ENCODE assay signal across 8 cellular contexts in genomic region chr6:149235130-149235561, GRCh38.
DNase-seq lines count a peak whose midpoint lies in the region; ATAC-seq, FAIRE-seq and TF ChIP-seq lines count a peak whose summit lies in the region.

No MANE protein-coding gene starts in this region.

- TF ChIP-seq CTCF in HepG2 (CRISPR knock-in tag; IDR thresholded peaks at IDR 0.05): no peak
- TF ChIP-seq CTCF in psoas muscle (IDR thresholded peaks at IDR 0.05): no peak

- H3K9me3 Mint-ChIP-seq in activated naive CD4-positive, alpha-beta T cell treated with anti-CD3 and anti-CD28 coated beads for 36 hours: peaks cover 17% of the 10 kb centered on the region
- H3K9me3 Mint-ChIP-seq in activated CD4-positive, alpha-beta memory T cell treated with anti-CD3 and anti-CD28 coated beads, Interleukin-2, amount 10 ng/mL, durations not matched to agents 7 days and 5 days: peaks cover 42% of the 10 kb centered on the region

- no peaks in the 10 kb centered on the region for H3K79me2 ChIP-seq in HepG2 (ENCODE audit: insufficient read depth, low read length)

- CTCF ChIA-PET in activated naive CD4-positive, alpha-beta T cell treated with anti-CD3 and anti-CD28 coated beads for 36 hours (lab: Charles Lee): no interaction called here
- CTCF ChIA-PET in activated CD4-positive, alpha-beta memory T cell treated with anti-CD3 and anti-CD28 coated beads, Interleukin-2, amount 10 ng/mL, durations not matched to agents 7 days and 5 days (lab: Charles Lee): interaction anchor here (0.7 to 1.3 kb wide), 2 partner anchors 27 to 153 kb away, joined by 3 to 5 read pairs; no protein-coding TSS in a partner anchor
- CTCF ChIA-PET in HepG2 (lab: Yijun Ruan, JAX; ENCODE audit: low intra/inter-chr PET ratio, low total read pairs): no interaction called here

- H3K9me3 ChIP-seq in HepG2 (ENCODE audit: low read length): no peaks in the 10 kb centered on the region
- H3K9me3 ChIP-seq in psoas muscle: peaks cover 8% of the 10 kb centered on the region

- H3K4me1 ChIP-seq in HepG2 (ENCODE audit: insufficient read depth, low read length) (peaks cover 24% of the 10 kb centered on the region), psoas muscle (no peaks in the 10 kb centered on the region)

- peaks cover 49% of the 10 kb centered on the region for H3K4me1 Mint-ChIP-seq in activated naive CD4-positive, alpha-beta T cell treated with anti-CD3 and anti-CD28 coated beads for 36 hours (ENCODE audit: low read depth)
- peaks cover 51% of the 10 kb centered on the region for H3K4me1 Mint-ChIP-seq in activated CD4-positive, alpha-beta memory T cell treated with anti-CD3 and anti-CD28 coated beads, Interleukin-2, amount 10 ng/mL, durations not matched to agents 7 days and 5 days

- peaks cover 0 to 15% of the 10 kb centered on the region in 2 experiments; a peak in 2 of 5 replicates for H3K27me3 ChIP-seq in HepG2 (ENCODE audit: control insufficient read depth in 1 of 2, insufficient read depth in 2 of 2, low read length in 2 of 2)
- H3K27me3 ChIP-seq in psoas muscle (ENCODE audit: insufficient read depth in 3 of 3, low read length in 2 of 3): no peaks in the 10 kb centered on the region

- TF ChIP-seq EP300 in HepG2 (IDR thresholded peaks at IDR 0.05; ENCODE audit: low read depth in 2 of 2, low read length in 2 of 2): 0 out of 4 replicates have a peak, but pooled peaks of 1 of the 2 experiments have one; percentile 16
- no peak for TF ChIP-seq EP300 in HepG2 (CRISPR knock-in tag; IDR thresholded peaks at IDR 0.05; ENCODE audit: borderline replicate concordance)

- H3K27me3 Mint-ChIP-seq in activated naive CD4-positive, alpha-beta T cell treated with anti-CD3 and anti-CD28 coated beads for 36 hours (ENCODE audit: low read depth): no peaks in the 10 kb centered on the region
- H3K27me3 Mint-ChIP-seq in activated CD4-positive, alpha-beta memory T cell treated with anti-CD3 and anti-CD28 coated beads, Interleukin-2, amount 10 ng/mL, durations not matched to agents 7 days and 5 days: no peaks in the 10 kb centered on the region

- H3K27ac Mint-ChIP-seq in activated naive CD4-positive, alpha-beta T cell treated with anti-CD3 and anti-CD28 coated beads for 36 hours: peak overlapping the region; percentile 95
- peak overlapping the region; percentile 93 for H3K27ac Mint-ChIP-seq in activated CD4-positive, alpha-beta memory T cell treated with anti-CD3 and anti-CD28 coated beads, Interleukin-2, amount 10 ng/mL, durations not matched to agents 7 days and 5 days

- H3K4me3 Mint-ChIP-seq in activated naive CD4-positive, alpha-beta T cell treated with anti-CD3 and anti-CD28 coated beads for 36 hours: no peak overlapping the region
- H3K4me3 Mint-ChIP-seq in activated CD4-positive, alpha-beta memory T cell treated with anti-CD3 and anti-CD28 coated beads, Interleukin-2, amount 10 ng/mL, durations not matched to agents 7 days and 5 days: no peak overlapping the region

- POLR2A ChIA-PET in activated CD4-positive, alpha-beta memory T cell treated with anti-CD3 and anti-CD28 coated beads, Interleukin-2, amount 10 ng/mL, durations not matched to agents 7 days and 5 days (lab: Charles Lee): interaction anchor here (0.9 to 2.3 kb wide), 8 partner anchors 40 to 150 kb away, joined by 3 to 14 read pairs (median 6); partner anchors contain the start of gene TAB2
- POLR2A ChIA-PET in HepG2 (lab: Yijun Ruan, JAX): no interaction called here

- no peak for TF ChIP-seq POLR2A in HepG2 (IDR thresholded peaks at IDR 0.05; ENCODE audit: insufficient read depth in 1 of 2, low read depth in 2 of 2, low read length in 2 of 2)

- WGBS in HepG2 (ENCODE audit: low lambda C conversion rate): under 1% methylated on average over 3 of the region's 3 CpGs
- WGBS in psoas muscle, 3 donors: 43 to 55% (median 45%) methylated on average over 3 of the region's 3 CpGs

- intact Hi-C loops in activated naive CD4-positive, alpha-beta T cell treated with anti-CD3 and anti-CD28 coated beads for 36 hours (cut with micrococcal nuclease): loop anchor here (2.0 kb wide), 4 partner anchors 44 to 280 kb away; no protein-coding TSS in a partner anchor
- intact Hi-C loops in HepG2 (cut with micrococcal nuclease; ENCODE audit: unreplicated experiment) (no loop called here), psoas muscle (cut with DNase I) (no loop called here)

- no peak overlapping the region for H3K4me2 ChIP-seq in HepG2 (ENCODE audit: low read depth, low read length)

- H4K20me1 ChIP-seq in HepG2 (ENCODE audit: insufficient read depth, low read length): no peaks in the 10 kb centered on the region

- FAIRE-seq in HepG2 (lab: Jason Lieb, UNC): peak; percentile 12

- H3K36me3 ChIP-seq in HepG2 (replicated peaks in 1 of 2; ENCODE audit: control insufficient read depth in 1 of 2, insufficient read depth in 2 of 2, low read length in 2 of 2) (no peaks in the 10 kb centered on the region), psoas muscle (ENCODE audit: insufficient read depth in 1 of 2, low read depth in 1 of 2) (no peaks in the 10 kb centered on the region)

- DNase-seq in activated naive CD4-positive, alpha-beta T cell treated with anti-CD3 and anti-CD28 coated beads for 36 hours: no peak
- no peak for DNase-seq in activated naive CD4-positive, alpha-beta T cell treated with anti-CD3 and anti-CD28 coated beads, Interleukin-2, amount 50 U/mL, for 16 hours
- DNase-seq in HCEC 1CT (peak; percentile 61), M059J (ENCODE audit: low read depth) (peak; percentile 98), HepG2 (ENCODE audit: low spot score) (peak; percentile 54), psoas muscle (no peak)
- no peak for DNase-seq in activated CD4-positive, alpha-beta memory T cell treated with anti-CD3 and anti-CD28 coated beads, Interleukin-2, amount 10 ng/mL, durations not matched to agents 7 days and 5 days
- DNase-seq in activated CD4-positive, alpha-beta T cell treated with anti-CD3 and anti-CD28 coated beads for 1 hour: no peak

- no peak for TF ChIP-seq RAD21 in HepG2 (CRISPR knock-in tag; IDR thresholded peaks at IDR 0.05)

- ATAC-seq in HepG2: no peak
- no peak for ATAC-seq in psoas muscle

- H3K9ac ChIP-seq in HepG2 (ENCODE audit: insufficient read depth, low read depth, low read length): no peak overlapping the region

- in situ Hi-C loops in HepG2 (cut with HindIII; ENCODE audit: extremely low pct_ligation_motif_present, low pct_unique_long_range_greater_than_20kb): no loop called here

- H3K27ac ChIP-seq in HepG2 (ENCODE audit: extremely low read length, insufficient read depth, low read length) (no peak overlapping the region), psoas muscle (no peak overlapping the region)

- H3K36me3 Mint-ChIP-seq in activated naive CD4-positive, alpha-beta T cell treated with anti-CD3 and anti-CD28 coated beads for 36 hours (ENCODE audit: low read depth): no peaks in the 10 kb centered on the region
- peaks cover 65% of the 10 kb centered on the region for H3K36me3 Mint-ChIP-seq in activated CD4-positive, alpha-beta memory T cell treated with anti-CD3 and anti-CD28 coated beads, Interleukin-2, amount 10 ng/mL, durations not matched to agents 7 days and 5 days (ENCODE audit: low read depth)

- no peak overlapping the region for H3K4me3 ChIP-seq in HepG2 (replicated peaks in 1 of 3; ENCODE audit: insufficient read depth in 1 of 3, low read depth in 2 of 3, low read length in 3 of 3)
- no peak overlapping the region for H3K4me3 ChIP-seq in psoas muscle

- H2AFZ ChIP-seq in HepG2 (ENCODE audit: low read length): no peak overlapping the region

- no TSS peak for BruUV-seq in HepG2 (replicated peaks; lab: Mats Ljungman, UMichigan)

TF ChIP-seq in HepG2, 621 proteins besides CTCF, POLR2A, EP300 and RAD21 (continues in another document):
- no peak for TF ChIP-seq ZBTB25 (CRISPR knock-in tag; IDR thresholded peaks at IDR 0.05)
- TF ChIP-seq ZBTB1 (CRISPR knock-in tag; IDR thresholded peaks at IDR 0.05; ENCODE audit: borderline replicate concordance): no peak
- TF ChIP-seq PATZ1 (CRISPR knock-in tag; IDR thresholded peaks at IDR 0.05): no peak

Comparison
In these comparisons a context has a peak if more than half of its experiments do, and no peak if none do; other contexts are left out.
1. DNase-seq: peak in HCEC 1CT (single experiment), M059J (single experiment) and HepG2 (single experiment); none in activated naive CD4-positive, alpha-beta T cell treated with anti-CD3 and anti-CD28 coated beads for 36 hours (single experiment), activated naive CD4-positive, alpha-beta T cell treated with anti-CD3 and anti-CD28 coated beads, Interleukin-2, amount 50 U/mL, for 16 hours (single experiment), activated CD4-positive, alpha-beta memory T cell treated with anti-CD3 and anti-CD28 coated beads, Interleukin-2, amount 10 ng/mL, durations not matched to agents 7 days and 5 days (single experiment), psoas muscle (0 of 2) and activated CD4-positive, alpha-beta T cell treated with anti-CD3 and anti-CD28 coated beads for 1 hour (single experiment).